8 cellular contexts compared by ENCODE assay signal in the genomic region with DNA sequence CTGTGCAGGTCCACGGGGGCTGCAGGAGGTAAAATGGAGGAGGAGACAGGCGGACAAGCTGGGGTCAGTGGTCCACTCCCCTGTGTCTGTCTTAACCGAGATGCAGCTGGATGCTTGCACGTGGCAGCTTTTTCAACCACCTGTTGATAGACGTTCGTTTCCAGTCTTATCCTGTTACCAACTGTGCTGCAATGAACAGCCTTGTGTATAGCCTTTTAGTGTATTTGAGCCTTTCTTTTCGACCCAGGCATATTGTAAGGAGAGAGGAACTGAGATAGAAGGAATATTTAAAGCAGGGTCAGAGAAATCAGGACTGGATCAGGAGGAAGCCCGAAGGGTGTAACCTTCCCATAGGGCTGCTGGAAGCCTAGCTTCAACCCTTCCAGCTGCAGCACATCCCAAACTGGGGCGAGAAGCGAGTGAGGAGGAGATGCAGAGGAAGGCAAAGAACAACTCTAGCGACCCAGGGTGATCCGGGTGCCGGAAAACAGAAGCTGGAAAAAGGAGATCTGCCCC. TPM values are rescaled to one million over a fixed set of nuclear protein-coding genes. Genes with fewer than 3 reads are reported as not detected.
DNase-seq lines count a peak whose midpoint lies in the region; ATAC-seq, FAIRE-seq and TF ChIP-seq lines count a peak whose summit lies in the region.

No MANE protein-coding gene starts in this region.

- no TSS peak for BruUV-seq in GM12878 (replicated peaks; lab: Mats Ljungman, UMichigan)

- intact Hi-C loops in GM12878 (cut with micrococcal nuclease; ENCODE audit: unreplicated experiment) = no loop called here
- intact Hi-C loops in left colon (cut with DNase I, micrococcal nuclease) = no loop called here

- H3K4me1 ChIP-seq in ACC112 (ENCODE audit: control insufficient read depth, insufficient read depth, low read length, unreplicated experiment) (peaks cover 20% of the 10 kb centered on the region), GM12878 (ENCODE audit: control insufficient read depth, insufficient read depth, low read length) (peaks cover 19% of the 10 kb centered on the region), suprapubic skin (peaks cover 36% of the 10 kb centered on the region)

- peak overlapping the region; percentile 76 for H3K4me3 ChIP-seq in ACC112 (ENCODE audit: low read depth, low read length)
- H3K4me3 ChIP-seq in GM12878 = peak overlapping the region; percentile 3; the same call in 1 of the 2 replicates
- peak overlapping the region; percentile 46 for H3K4me3 ChIP-seq in suprapubic skin

- CTCF ChIA-PET in GM12878 (lab: Yijun Ruan, JAX) = interaction anchor here (0.6 to 6.6 kb wide), 21 partner anchors 10 to 454 kb away, joined by 3 to 561 read pairs (median 4); a partner anchor contains a TSS

- H2AFZ ChIP-seq in ACC112 (ENCODE audit: low read length, unreplicated experiment) (peak overlapping the region; percentile 78), GM12878 (ENCODE audit: control insufficient read depth, low read depth, low read length) (peak overlapping the region; percentile 57)

- FAIRE-seq in GM12878 (lab: Jason Lieb, UNC) (no peak), GM19239 (lab: Jason Lieb, UNC) (no peak)

- DNase-seq in HuH-7.5 (ENCODE audit: low spot score) (peak; percentile 27), GM12878 (ENCODE audit: low read depth, low spot score) (no peak), left colon (no peak), suprapubic skin (ENCODE audit: low spot score in 2 of 2) (no peak), GM19239 (ENCODE audit: insufficient read length, low spot score) (no peak)

- POLR2A ChIA-PET in GM12878 (lab: Charles Lee) = interaction anchor here (0.9 to 1.6 kb wide), 2 partner anchors 23 to 34 kb away, joined by 3 to 4 read pairs; a partner anchor contains a TSS

- no peak for TF ChIP-seq POLR2A in GM12878 (IDR thresholded peaks at IDR 0.05; ENCODE audit: low read depth, low read length)
- no peak for TF ChIP-seq POLR2A in suprapubic skin (IDR thresholded peaks at IDR 0.05)

- H3K27ac ChIP-seq in ACC112 (ENCODE audit: low read depth, low read length) = no peak overlapping the region
- H3K27ac ChIP-seq in GM12878 (ENCODE audit: control insufficient read depth, insufficient read depth) = no peak overlapping the region
- peak overlapping the region; percentile 60 for H3K27ac ChIP-seq in suprapubic skin

- H3K79me2 ChIP-seq in ACC112 (ENCODE audit: control insufficient read depth, insufficient read depth, low read length, unreplicated experiment) (no peaks in the 10 kb centered on the region), GM12878 (ENCODE audit: control insufficient read depth, insufficient read depth, low read length) (no peaks in the 10 kb centered on the region)

- H4K20me1 ChIP-seq in GM12878 (ENCODE audit: control insufficient read depth, insufficient read depth) = no peaks in the 10 kb centered on the region

- no peaks in the 10 kb centered on the region for H3K9me3 ChIP-seq in GM12878 (replicated peaks; ENCODE audit: control insufficient read depth, insufficient read depth, low read length)
- no peaks in the 10 kb centered on the region for H3K9me3 ChIP-seq in suprapubic skin

- ATAC-seq in GM12878 (no peak), left colon (peak; percentile 13), HG03457 (IDR thresholded peaks at IDR 0.05; ENCODE audit: unreplicated experiment) (no peak), HG03378 (IDR thresholded peaks at IDR 0.05; ENCODE audit: unreplicated experiment) (no peak)

- TF ChIP-seq RAD21 in GM12878 (IDR thresholded peaks at IDR 0.05; ENCODE audit: insufficient read depth, low read depth, low read length) = no peak

- no peak for TF ChIP-seq CTCF in GM12878 (IDR thresholded peaks at IDR 0.05 in 2 of 3, conservative IDR thresholded peaks at IDR 0.05 in 1 of 3; ENCODE audit: control insufficient read depth in 2 of 3, extremely low read depth in 1 of 3, insufficient read depth in 1 of 3, low read depth in 3 of 3, low read length in 3 of 3)
- TF ChIP-seq CTCF in suprapubic skin (IDR thresholded peaks at IDR 0.05) = no peak

- SMC1A ChIA-PET in GM12878 (lab: Charles Lee; ENCODE audit: uncharacterized antibody, unreplicated experiment) = interaction anchor here (0.9 to 16.6 kb wide), 3 partner anchors 10 to 35 kb away, joined by 4 to 647 read pairs (median 5); a partner anchor contains a TSS

- H3K36me3 ChIP-seq in ACC112 (ENCODE audit: insufficient read depth, low read length) (no peaks in the 10 kb centered on the region), GM12878 (ENCODE audit: control insufficient read depth in 2 of 2, insufficient read depth in 2 of 2, low read length in 1 of 2) (no peaks in the 10 kb centered on the region), suprapubic skin (no peaks in the 10 kb centered on the region)

- RAD21 ChIA-PET in GM12878 (lab: Charles Lee; ENCODE audit: unreplicated experiment) = interaction anchor here (0.7 to 9.0 kb wide), 11 partner anchors 10 to 158 kb away, joined by 3 to 333 read pairs (median 3); a partner anchor contains a TSS

- in situ Hi-C loops in GM12878 (cut with MboI) = no loop called here

- no peak overlapping the region for H3K9ac ChIP-seq in GM12878 (ENCODE audit: control insufficient read depth, insufficient read depth, low read length)

- TF ChIP-seq EP300 in GM12878 (IDR thresholded peaks at IDR 0.05; ENCODE audit: borderline replicate concordance in 1 of 2, control insufficient read depth in 1 of 2, low read depth in 2 of 2, low read length in 2 of 2) = no peak
- TF ChIP-seq EP300 in suprapubic skin (IDR thresholded peaks at IDR 0.05) = no peak

- peaks cover 16% of the 10 kb centered on the region; the same call in 1 of the 2 replicates for H3K27me3 ChIP-seq in ACC112 (ENCODE audit: insufficient read depth, low read length)
- peaks cover 12 to 27% of the 10 kb centered on the region in 2 experiments for H3K27me3 ChIP-seq in GM12878 (replicated peaks in 1 of 2; ENCODE audit: control insufficient read depth in 2 of 2, insufficient read depth in 2 of 2, low read length in 1 of 2)
- peaks cover 25% of the 10 kb centered on the region for H3K27me3 ChIP-seq in suprapubic skin

- under 1% methylated on average over 13 of the region's 13 CpGs for WGBS in GM12878 (ENCODE audit: insufficient coverage, insufficient replicate concordance, low lambda C conversion rate, missing lambda C conversion rate)
- WGBS in suprapubic skin = 6% methylated on average over 13 of the region's 13 CpGs

- H3K4me2 ChIP-seq in GM12878 (ENCODE audit: control insufficient read depth, insufficient read depth) = peak overlapping the region; percentile 72

RNA-seq across cellular contexts. Expression of a gene that starts 11.4 kb away (rescaled TPM):
- total RNA-seq in GM12878 (2013; cell fraction: nucleolus; rRNA removed) = 8.0 and 9.0 TPM in 2 replicates
- total RNA-seq in GM12878 (2014; rRNA removed) = 0.11 and 0.22 TPM in 2 replicates
- total RNA-seq in GM12878 (2014; rRNA removed; fragmentation: Illumina TruSeq; extraction: Trizol) = 0.09 and 0.31 TPM in 2 replicates
- total RNA-seq in GM12878 (2021) = 0.18 and 0.35 TPM in 2 replicates
- polyA plus RNA-seq in GM12878 (2011; ENCODE audit: low read depth) = 0.66 TPM
- 17.4 and 20.5 TPM in 2 replicates for polyA plus RNA-seq in GM12878 (2011; rRNA removed)
- polyA plus RNA-seq in GM12878 (2011; cell fraction: cytosol; rRNA removed) = 14.1 and 18.0 TPM in 2 replicates
- polyA plus RNA-seq in GM12878 (2011; cell fraction: nucleus; rRNA removed) = 34.8 and 44.5 TPM in 2 replicates
- 0.13 and 0.16 TPM in 2 replicates for polyA plus RNA-seq in GM12878 (2012)
- polyA plus RNA-seq in GM12878 (2014; fragmentation: Illumina TruSeq; extraction: Trizol) = 0.47 and 0.57 TPM in 2 replicates
- polyA plus RNA-seq in GM12878 (2014; fragmentation: Nextera tagmentation; extraction: Ambion mirVana) = under 1 TPM in 1 of 2 experiments, not detected in 1; 0.09 TPM
- 0.33 and 0.41 TPM in 2 replicates for polyA plus RNA-seq in GM12878 (2014; rRNA removed)
- polyA plus RNA-seq in GM12878 (2016; fragmentation: Nextera tagmentation; extraction: Ambion mirVana) = not detected
- polyA minus RNA-seq in GM12878 (2011; rRNA and poly(A)+ RNA removed) = 14.7 and 16.4 TPM in 2 replicates
- polyA minus RNA-seq in GM12878 (2011; cell fraction: cytosol; rRNA and poly(A)+ RNA removed) = 5.8 and 7.5 TPM in 2 replicates
- 12.8 and 13.3 TPM in 2 replicates for polyA minus RNA-seq in GM12878 (2011; cell fraction: nucleus; rRNA and poly(A)+ RNA removed)
- 100 to 1,000 TPM in 1 of 2 donors, 10 to 100 TPM in 1; 80.0 to 278 TPM for total RNA-seq in left colon
- under 1 TPM in 1 of 4 donors, not detected in 3; 0.57 TPM for total RNA-seq in suprapubic skin

RNA-seq across cellular contexts. Expression of a gene that starts 25.9 kb away (rescaled TPM):
- total RNA-seq in GM12878 (2013; cell fraction: nucleolus; rRNA removed) = not detected in 2 replicates
- total RNA-seq in GM12878 (2014; rRNA removed) (not detected in 2 replicates), GM12878 (2014; rRNA removed; fragmentation: Illumina TruSeq; extraction: Trizol) (not detected in 2 replicates), GM12878 (2021) (not detected in 2 replicates), left colon (under 1 TPM in 1 of 2 donors, not detected in 1; 0.58 TPM), suprapubic skin (10 to 100 TPM; 29.1 to 73.1 (median 44.6) TPM)
- 0.25 TPM for polyA plus RNA-seq in GM12878 (2011; ENCODE audit: low read depth)
- polyA plus RNA-seq in GM12878 (2011; rRNA removed) (not detected in 2 replicates), GM12878 (2014; fragmentation: Illumina TruSeq; extraction: Trizol) (not detected in 2 replicates), GM12878 (2014; fragmentation: Nextera tagmentation; extraction: Ambion mirVana) (not detected), GM12878 (2014; rRNA removed) (0.04 TPM in 1 of 2 replicates, not detected in the other), GM12878 (2016; fragmentation: Nextera tagmentation; extraction: Ambion mirVana) (under 1 TPM in 1 of 2 experiments, not detected in 1; 0.11 TPM)
- polyA plus RNA-seq in GM12878 (2011; cell fraction: cytosol; rRNA removed) = not detected in 2 replicates
- not detected in 2 replicates for polyA plus RNA-seq in GM12878 (2011; cell fraction: nucleus; rRNA removed)
- 0.31 and 0.50 TPM in 2 replicates for polyA plus RNA-seq in GM12878 (2012)
- not detected in 2 replicates for polyA minus RNA-seq in GM12878 (2011; rRNA and poly(A)+ RNA removed)
- polyA minus RNA-seq in GM12878 (2011; cell fraction: cytosol; rRNA and poly(A)+ RNA removed) = not detected in 2 replicates
- not detected in 2 replicates for polyA minus RNA-seq in GM12878 (2011; cell fraction: nucleus; rRNA and poly(A)+ RNA removed)

RNA-seq across cellular contexts. Expression of a gene that starts 34.5 kb away (rescaled TPM):
- not detected in 2 replicates for total RNA-seq in GM12878 (2013; cell fraction: nucleolus; rRNA removed)
- total RNA-seq in GM12878 (2014; rRNA removed) (0.05 TPM in 1 of 2 replicates, not detected in the other), GM12878 (2014; rRNA removed; fragmentation: Illumina TruSeq; extraction: Trizol) (not detected in 2 replicates), GM12878 (2021) (not detected in 2 replicates), left colon (10 to 100 TPM; 13.2 to 30.7 TPM), suprapubic skin (not detected)
- polyA plus RNA-seq in GM12878 (2011; ENCODE audit: low read depth) = not detected
- polyA plus RNA-seq in GM12878 (2011; rRNA removed) (not detected in 2 replicates), GM12878 (2014; fragmentation: Illumina TruSeq; extraction: Trizol) (not detected in 2 replicates), GM12878 (2014; fragmentation: Nextera tagmentation; extraction: Ambion mirVana) (not detected), GM12878 (2014; rRNA removed) (not detected in 2 replicates), GM12878 (2016; fragmentation: Nextera tagmentation; extraction: Ambion mirVana) (not detected)
- polyA plus RNA-seq in GM12878 (2011; cell fraction: cytosol; rRNA removed) = not detected in 2 replicates
- polyA plus RNA-seq in GM12878 (2011; cell fraction: nucleus; rRNA removed) = not detected in 2 replicates
- not detected in 2 replicates for polyA plus RNA-seq in GM12878 (2012)
- not detected in 2 replicates for polyA minus RNA-seq in GM12878 (2011; rRNA and poly(A)+ RNA removed)
- not detected in 2 replicates for polyA minus RNA-seq in GM12878 (2011; cell fraction: cytosol; rRNA and poly(A)+ RNA removed)
- polyA minus RNA-seq in GM12878 (2011; cell fraction: nucleus; rRNA and poly(A)+ RNA removed) = not detected in 2 replicates

RNA-seq across cellular contexts. Expression of a gene that starts 34.5 kb away (rescaled TPM):
- total RNA-seq in GM12878 (2013; cell fraction: nucleolus; rRNA removed) = 8.2 and 10.4 TPM in 2 replicates
- total RNA-seq in GM12878 (2014; rRNA removed) (27.4 and 32.9 TPM in 2 replicates), GM12878 (2014; rRNA removed; fragmentation: Illumina TruSeq; extraction: Trizol) (24.3 and 27.8 TPM in 2 replicates), GM12878 (2021) (28.7 and 28.8 TPM in 2 replicates), left colon (10 to 100 TPM; 89.5 to 92.9 TPM), suprapubic skin (10 to 100 TPM; 35.2 to 54.4 (median 44.2) TPM)
- polyA plus RNA-seq in GM12878 (2011; ENCODE audit: low read depth) = 19.9 TPM
- polyA plus RNA-seq in GM12878 (2011; rRNA removed) (48.0 and 56.1 TPM in 2 replicates), GM12878 (2014; fragmentation: Illumina TruSeq; extraction: Trizol) (48.9 and 54.3 TPM in 2 replicates), GM12878 (2014; fragmentation: Nextera tagmentation; extraction: Ambion mirVana) (10 to 100 TPM; 12.6 to 13.4 TPM), GM12878 (2014; rRNA removed) (33.5 and 38.2 TPM in 2 replicates), GM12878 (2016; fragmentation: Nextera tagmentation; extraction: Ambion mirVana) (10 to 100 TPM; 46.2 TPM)
- 40.0 and 49.5 TPM in 2 replicates for polyA plus RNA-seq in GM12878 (2011; cell fraction: cytosol; rRNA removed)
- 22.5 and 26.5 TPM in 2 replicates for polyA plus RNA-seq in GM12878 (2011; cell fraction: nucleus; rRNA removed)
- polyA plus RNA-seq in GM12878 (2012) = 26.6 and 30.0 TPM in 2 replicates
- polyA minus RNA-seq in GM12878 (2011; rRNA and poly(A)+ RNA removed) = 20.4 and 27.6 TPM in 2 replicates
- 9.2 and 12.0 TPM in 2 replicates for polyA minus RNA-seq in GM12878 (2011; cell fraction: cytosol; rRNA and poly(A)+ RNA removed)
- polyA minus RNA-seq in GM12878 (2011; cell fraction: nucleus; rRNA and poly(A)+ RNA removed) = 8.3 and 10.7 TPM in 2 replicates

RNA-seq across cellular contexts. Expression of a gene that starts 40.4 kb away (rescaled TPM):
- 8.0 and 8.2 TPM in 2 replicates for total RNA-seq in GM12878 (2013; cell fraction: nucleolus; rRNA removed)
- total RNA-seq in GM12878 (2014; rRNA removed) = 61.9 and 66.5 TPM in 2 replicates
- total RNA-seq in GM12878 (2014; rRNA removed; fragmentation: Illumina TruSeq; extraction: Trizol) = 62.7 and 63.0 TPM in 2 replicates
- total RNA-seq in GM12878 (2021) = 47.4 and 50.6 TPM in 2 replicates
- polyA plus RNA-seq in GM12878 (2011; ENCODE audit: low read depth) = 29.7 TPM
- 60.5 and 88.9 TPM in 2 replicates for polyA plus RNA-seq in GM12878 (2011; rRNA removed)
- polyA plus RNA-seq in GM12878 (2011; cell fraction: cytosol; rRNA removed) = 97.4 and 113 TPM in 2 replicates
- polyA plus RNA-seq in GM12878 (2011; cell fraction: nucleus; rRNA removed) = 67.2 and 79.1 TPM in 2 replicates
- polyA plus RNA-seq in GM12878 (2012) = 44.1 and 52.3 TPM in 2 replicates
- 30.7 and 54.0 TPM in 2 replicates for polyA plus RNA-seq in GM12878 (2014; fragmentation: Illumina TruSeq; extraction: Trizol)
- polyA plus RNA-seq in GM12878 (2014; fragmentation: Nextera tagmentation; extraction: Ambion mirVana) = 100 to 1,000 TPM; 154 to 160 TPM
- polyA plus RNA-seq in GM12878 (2014; rRNA removed) = 59.9 and 67.5 TPM in 2 replicates
- 100 to 1,000 TPM in 1 of 2 experiments, 10 to 100 TPM in 1; 99.5 to 108 TPM for polyA plus RNA-seq in GM12878 (2016; fragmentation: Nextera tagmentation; extraction: Ambion mirVana)
- 29.6 and 32.1 TPM in 2 replicates for polyA minus RNA-seq in GM12878 (2011; rRNA and poly(A)+ RNA removed)
- polyA minus RNA-seq in GM12878 (2011; cell fraction: cytosol; rRNA and poly(A)+ RNA removed) = 4.9 and 5.8 TPM in 2 replicates
- polyA minus RNA-seq in GM12878 (2011; cell fraction: nucleus; rRNA and poly(A)+ RNA removed) = 10.9 and 13.3 TPM in 2 replicates
- 10 to 100 TPM; 25.6 to 26.2 TPM for total RNA-seq in left colon
- total RNA-seq in suprapubic skin = 10 to 100 TPM; 16.7 to 23.9 (median 21.6) TPM

Comparison
In these comparisons a context has a peak if more than half of its experiments do, and no peak if none do; other contexts are left out.
1. H3K4me3 ChIP-seq: peak in every context shown above with its lines; median percentile 76 in ACC112; 46 in suprapubic skin; 3 in GM12878.
2. RNA of a gene that starts 11.4 kb away (total RNA-seq): 80.0 to 278 TPM in left colon; 0.09 to 9.0 TPM in GM12878 and 0.57 TPM in suprapubic skin; every median in the first group is over 4 times any median in the second.
3. RNA of a gene that starts 25.9 kb away (total RNA-seq): 29.1 to 73.1 TPM in suprapubic skin; 0.58 TPM in left colon and not detected in GM12878; every median in the first group is over 10 times any median in the second.
4. RNA of a gene that starts 34.5 kb away (total RNA-seq): 13.2 to 30.7 TPM in left colon; 0.05 TPM in GM12878 and not detected in suprapubic skin; every median in the first group is over 10 times any median in the second.